8 cellular contexts compared by ENCODE assay signal in the genomic region with DNA sequence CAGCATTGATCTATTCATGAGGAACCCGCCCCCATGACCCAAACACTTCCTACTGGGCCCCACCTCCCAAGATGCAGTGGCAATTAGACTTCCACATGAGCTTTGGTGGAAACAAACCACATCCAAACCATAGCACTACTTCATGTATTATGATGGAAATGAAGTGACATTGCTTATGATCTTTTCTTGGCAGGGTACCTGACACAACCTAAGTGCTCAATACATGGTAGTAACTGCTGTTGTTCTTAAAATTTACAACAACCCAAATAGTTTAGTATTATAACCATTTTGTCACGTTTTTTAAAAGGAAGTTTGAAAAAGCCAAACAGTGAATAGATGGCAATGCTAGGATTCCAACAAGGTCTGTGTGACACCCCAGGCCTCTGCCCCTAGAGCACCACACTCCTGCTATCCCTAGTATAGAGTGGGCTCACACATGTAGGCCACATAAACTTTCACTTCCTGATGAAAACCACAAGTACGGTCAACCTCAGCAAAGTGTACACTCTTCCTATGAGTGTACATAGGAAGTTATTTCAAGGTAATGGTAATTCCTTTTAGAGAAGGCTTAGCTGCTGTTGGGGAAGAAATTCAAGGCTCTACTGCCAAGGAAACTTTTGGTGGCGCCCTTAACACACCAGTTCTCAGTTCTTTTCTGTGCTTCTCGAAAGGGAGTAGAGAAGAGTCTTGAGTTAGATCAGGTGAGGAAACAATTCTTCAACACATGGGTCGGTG.
DNase-seq lines count a peak whose midpoint lies in the region; ATAC-seq lines count a peak whose summit lies in the region.

No MANE protein-coding gene starts in this region.

- H3K4me1 Mint-ChIP-seq in immature natural killer cell: peaks cover 16 to 25% of the 10 kb centered on the region in 2 donors

- H3K36me3 Mint-ChIP-seq in immature natural killer cell: peaks cover 6 to 18% (median 9%) of the 10 kb centered on the region in 3 donors

- DNase-seq in immature natural killer cell (peak; percentile 5 to 27 (median 23)), DMS153 treated with DMSO at 0.1 percent for 48 hours (lab: John Stamatoyannopoulos, UW; ENCODE audit: unreplicated experiment) (no peak), NCI-H748 (lab: John Stamatoyannopoulos, UW; ENCODE audit: unreplicated experiment) (no peak), substantia nigra (lab: John Stamatoyannopoulos, UW) (no peak), OCI-M1 (lab: John Stamatoyannopoulos, UW) (no peak)

- no peak overlapping the region for H3K27ac ChIP-seq in substantia nigra (ENCODE audit: low read depth, low read length, poor library complexity, severe bottlenecking)

- H3K9me3 Mint-ChIP-seq in immature natural killer cell: peaks cover 0 to 1% (median 0%) of the 10 kb centered on the region in 6 donors

- peak overlapping the region in 1 of 5 donors; percentile 31 for H3K4me3 Mint-ChIP-seq in immature natural killer cell

- peaks cover 0 to 3% (median 0%) of the 10 kb centered on the region in 3 donors for H3K27me3 Mint-ChIP-seq in immature natural killer cell (ENCODE audit: low read depth in 3 of 3)

- H3K27ac Mint-ChIP-seq in immature natural killer cell: no peak overlapping the region

- ATAC-seq in GM18861 (IDR thresholded peaks at IDR 0.05; ENCODE audit: unreplicated experiment) (peak; percentile 99), GM21786 (IDR thresholded peaks at IDR 0.05; ENCODE audit: unreplicated experiment) (peak; percentile 97), HG03575 (IDR thresholded peaks at IDR 0.05; ENCODE audit: extremely low read depth, insufficient number of reproducible peaks, low FRiP score, unreplicated experiment) (peak; percentile 80)

Comparison
In these comparisons a context has a peak if more than half of its experiments do, and no peak if none do; other contexts are left out.
1. DNase-seq: peak in immature natural killer cell (3 of 3); none in DMS153 treated with DMSO at 0.1 percent for 48 hours (single experiment), NCI-H748 (single experiment), substantia nigra (0 of 49) and OCI-M1 (single experiment).
2. Peak in every context shown above with its lines, with median percentiles within 50 percentile points of each other: ATAC-seq.